ENCODE assay signal across 22 cellular contexts in the genomic region with DNA sequence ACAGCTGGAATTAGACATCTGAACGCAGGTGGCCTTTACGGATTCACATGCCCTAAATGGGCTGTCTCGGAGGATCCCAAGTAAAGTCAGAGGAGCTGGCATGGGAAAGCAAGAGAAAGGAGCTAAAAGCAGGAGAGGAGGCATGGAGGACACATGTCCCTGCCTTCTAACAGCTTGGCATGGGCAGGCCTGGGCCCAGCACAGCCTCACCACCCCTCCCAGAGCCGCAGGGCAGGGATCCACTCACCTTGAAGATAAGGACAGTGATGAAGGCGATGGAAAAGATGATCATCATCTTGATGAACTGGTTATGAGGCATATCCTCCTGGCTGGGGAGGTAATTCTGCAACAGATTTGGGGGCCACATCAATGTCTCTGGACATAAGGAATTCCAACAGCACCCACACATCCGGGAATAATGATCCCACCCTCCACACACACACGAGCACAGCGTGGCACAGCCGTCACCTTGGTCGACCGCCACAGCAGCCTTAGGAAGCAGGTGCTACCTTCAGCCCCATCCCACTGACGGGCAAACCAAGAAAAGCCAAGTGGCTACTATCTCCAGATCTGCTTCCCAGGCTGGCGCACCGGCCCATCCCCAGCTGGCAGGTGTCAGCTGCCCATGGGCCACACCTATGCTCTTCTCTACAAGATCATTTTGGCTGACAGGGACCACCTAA. TPM values are rescaled to one million over a fixed set of nuclear protein-coding genes. Genes with fewer than 3 reads are reported as not detected.
DNase-seq lines count a peak whose midpoint lies in the region; ATAC-seq and TF ChIP-seq lines count a peak whose summit lies in the region.
"Had no signal": no experiment of that assay in that cellular context is flagged by ENCODE, and none has a peak within 500 bp of the region (broad histone marks: within the 10 kb centered on the region; RNA-seq: fewer than 3 reads in every experiment).

No MANE protein-coding gene starts in this region.

- no peaks in the 10 kb centered on the region for H3K36me3 ChIP-seq in psoas muscle (ENCODE audit: insufficient read depth in 1 of 2, low read depth in 1 of 2)

- H3K36me3 Mint-ChIP-seq in activated naive CD4-positive, alpha-beta T cell treated with anti-CD3 and anti-CD28 coated beads, Interleukin-2, amount 10 ng/mL, durations not matched to agents 7 days and 5 days = peaks cover 87% of the 10 kb centered on the region
- H3K36me3 Mint-ChIP-seq in activated B cell treated with CpG ODN at 0.5 μM for 24 hours (ENCODE audit: low read depth) = peaks cover 97% of the 10 kb centered on the region
- peaks cover 99% of the 10 kb centered on the region for H3K36me3 Mint-ChIP-seq in effector memory CD8-positive, alpha-beta T cell (ENCODE audit: insufficient read depth)
- H3K36me3 Mint-ChIP-seq in stimulated activated memory B cell treated with anti-CD40 and anti-IgM and Interleukin-4, amounts not matched to agents 10 μg/mL and 1 μg/mL and 100 μg/mL, for 72 hours = peaks cover 88% of the 10 kb centered on the region

- H3K4me1 ChIP-seq in psoas muscle = no peaks in the 10 kb centered on the region

- no peak overlapping the region for H3K27ac ChIP-seq in psoas muscle
- H3K27ac ChIP-seq: thoracic aorta had no signal

- POLR2A ChIA-PET in activated B cell treated with CpG ODN at 0.5 μM for 24 hours (lab: Charles Lee) = interaction anchor here (0.9 to 17.2 kb wide), 3 partner anchors 15 to 43 kb away, joined by 6 to 662 read pairs (median 7); partner anchors contain the start of gene LAPTM5

- CTCF ChIA-PET in activated naive CD4-positive, alpha-beta T cell treated with anti-CD3 and anti-CD28 coated beads, Interleukin-2, amount 10 ng/mL, durations not matched to agents 7 days and 5 days (lab: Charles Lee) = interaction anchor here (0.6 to 1.8 kb wide), 3 partner anchors 13 to 42 kb away, joined by 3 to 5 read pairs (median 4); no protein-coding TSS in a partner anchor
- CTCF ChIA-PET in activated B cell treated with CpG ODN at 0.5 μM for 24 hours (lab: Charles Lee) = interaction anchor here (1.4 kb wide), 1 partner anchor 43 kb away, joined by 4 read pairs; no protein-coding TSS in a partner anchor

- H3K27me3 Mint-ChIP-seq in activated naive CD4-positive, alpha-beta T cell treated with anti-CD3 and anti-CD28 coated beads, Interleukin-2, amount 10 ng/mL, durations not matched to agents 7 days and 5 days = no peaks in the 10 kb centered on the region
- H3K27me3 Mint-ChIP-seq in activated B cell treated with CpG ODN at 0.5 μM for 24 hours = no peaks in the 10 kb centered on the region
- H3K27me3 Mint-ChIP-seq in effector memory CD8-positive, alpha-beta T cell = no peaks in the 10 kb centered on the region
- no peaks in the 10 kb centered on the region for H3K27me3 Mint-ChIP-seq in stimulated activated memory B cell treated with anti-CD40 and anti-IgM and Interleukin-4, amounts not matched to agents 10 μg/mL and 1 μg/mL and 100 μg/mL, for 72 hours

- no peak overlapping the region for H3K4me3 Mint-ChIP-seq in activated naive CD4-positive, alpha-beta T cell treated with anti-CD3 and anti-CD28 coated beads, Interleukin-2, amount 10 ng/mL, durations not matched to agents 7 days and 5 days
- no peak overlapping the region for H3K4me3 Mint-ChIP-seq in activated B cell treated with CpG ODN at 0.5 μM for 24 hours
- peak overlapping the region; percentile 29 to 35 for H3K4me3 Mint-ChIP-seq in effector memory CD8-positive, alpha-beta T cell
- no peak overlapping the region for H3K4me3 Mint-ChIP-seq in stimulated activated memory B cell treated with anti-CD40 and anti-IgM and Interleukin-4, amounts not matched to agents 10 μg/mL and 1 μg/mL and 100 μg/mL, for 72 hours

- H3K9me3 Mint-ChIP-seq in activated naive CD4-positive, alpha-beta T cell treated with anti-CD3 and anti-CD28 coated beads, Interleukin-2, amount 10 ng/mL, durations not matched to agents 7 days and 5 days = peaks cover 3% of the 10 kb centered on the region
- H3K9me3 Mint-ChIP-seq in activated B cell treated with CpG ODN at 0.5 μM for 24 hours = no peaks in the 10 kb centered on the region
- H3K9me3 Mint-ChIP-seq in effector memory CD8-positive, alpha-beta T cell = no peaks in the 10 kb centered on the region
- no peaks in the 10 kb centered on the region for H3K9me3 Mint-ChIP-seq in stimulated activated memory B cell treated with anti-CD40 and anti-IgM and Interleukin-4, amounts not matched to agents 10 μg/mL and 1 μg/mL and 100 μg/mL, for 72 hours

- DNase-seq in activated naive CD4-positive, alpha-beta T cell treated with anti-CD3 and anti-CD28 coated beads, Interleukin-2, amount 10 ng/mL, durations not matched to agents 7 days and 5 days = no peak
- DNase-seq in activated naive CD4-positive, alpha-beta T cell treated with anti-CD3 and anti-CD28 coated beads, Interleukin-2, amount 50 U/mL, for 16 hours = no peak
- DNase-seq in activated B cell treated with CpG ODN at 0.5 μM for 24 hours = no peak
- no peak for DNase-seq in effector memory CD8-positive, alpha-beta T cell
- DNase-seq in psoas muscle = no peak
- no peak for DNase-seq in GOT3 (lab: John Stamatoyannopoulos, UW)
- DNase-seq: ACHN; activated CD4-positive, alpha-beta T cell treated with anti-CD3 and anti-CD28 coated beads, Interleukin-2, amount 50 U/mL, for 48 hours; aorta; central memory CD4-positive, alpha-beta T cell; COR-L47; left cardiac atrium; midbrain; NCI-H1417 treated with DMSO at 0.1 percent for 48 hours; NCI-H2171; NCI-H748 treated with DMSO at 0.1 percent for 48 hours; SW 1271 had no signal

- no peaks in the 10 kb centered on the region for H3K27me3 ChIP-seq in psoas muscle (ENCODE audit: insufficient read depth in 3 of 3, low read length in 2 of 3)

- H3K4me3 ChIP-seq in psoas muscle = no peak overlapping the region
- H3K4me3 ChIP-seq: thoracic aorta had no signal

- no peak for TF ChIP-seq CTCF in activated B cell treated with CpG ODN at 0.5 μM for 24 hours (IDR thresholded peaks at IDR 0.05)
- no peak for TF ChIP-seq CTCF in psoas muscle (IDR thresholded peaks at IDR 0.05)

- H3K9me3 ChIP-seq in psoas muscle = no peaks in the 10 kb centered on the region
- H3K9me3 ChIP-seq: thoracic aorta had no signal

- WGBS in psoas muscle, 3 donors = 81 to 85% (median 83%) methylated on average over 14 of the region's 14 CpGs

- H3K27ac Mint-ChIP-seq in activated naive CD4-positive, alpha-beta T cell treated with anti-CD3 and anti-CD28 coated beads, Interleukin-2, amount 10 ng/mL, durations not matched to agents 7 days and 5 days = peak overlapping the region; percentile 60
- H3K27ac Mint-ChIP-seq in activated B cell treated with CpG ODN at 0.5 μM for 24 hours = peak overlapping the region; percentile 76
- H3K27ac Mint-ChIP-seq in effector memory CD8-positive, alpha-beta T cell = peak overlapping the region; percentile 88 to 99
- peak overlapping the region; percentile 71 for H3K27ac Mint-ChIP-seq in stimulated activated memory B cell treated with anti-CD40 and anti-IgM and Interleukin-4, amounts not matched to agents 10 μg/mL and 1 μg/mL and 100 μg/mL, for 72 hours

- intact Hi-C loops in activated B cell treated with CpG ODN at 0.5 μM for 24 hours (cut with micrococcal nuclease) = no loop called here
- intact Hi-C loops in psoas muscle (cut with DNase I) = no loop called here

- H3K4me1 Mint-ChIP-seq in activated naive CD4-positive, alpha-beta T cell treated with anti-CD3 and anti-CD28 coated beads, Interleukin-2, amount 10 ng/mL, durations not matched to agents 7 days and 5 days = peaks cover 63% of the 10 kb centered on the region
- peaks cover 71% of the 10 kb centered on the region for H3K4me1 Mint-ChIP-seq in activated B cell treated with CpG ODN at 0.5 μM for 24 hours
- H3K4me1 Mint-ChIP-seq in effector memory CD8-positive, alpha-beta T cell (ENCODE audit: low read depth in 2 of 2) = peaks cover 44 to 50% of the 10 kb centered on the region in 2 donors
- peaks cover 69% of the 10 kb centered on the region for H3K4me1 Mint-ChIP-seq in stimulated activated memory B cell treated with anti-CD40 and anti-IgM and Interleukin-4, amounts not matched to agents 10 μg/mL and 1 μg/mL and 100 μg/mL, for 72 hours

- no peak for ATAC-seq in activated B cell treated with CpG ODN at 0.5 μM for 24 hours (ENCODE audit: low read depth)
- ATAC-seq in effector memory CD8-positive, alpha-beta T cell (replicated peaks) = no peak
- ATAC-seq in stimulated activated memory B cell treated with anti-CD40 and anti-IgM and Interleukin-4, amounts not matched to agents 10 μg/mL and 1 μg/mL and 100 μg/mL, for 72 hours = no peak
- ATAC-seq in psoas muscle = no peak
- no peak for ATAC-seq in HG03378 (IDR thresholded peaks at IDR 0.05; ENCODE audit: unreplicated experiment)
- ATAC-seq: left cardiac atrium, Right ventricle myocardium inferior had no signal

RNA-seq across cellular contexts. Expression of gene MATN1, which starts 14.1 kb away (rescaled TPM):
- total RNA-seq in activated B cell treated with CpG ODN at 0.5 μM for 24 hours (0.93 and 1.2 TPM in 2 replicates), psoas muscle (not detected)
- under 1 TPM; 0.03 to 0.07 (median 0.04) TPM for polyA plus RNA-seq in psoas muscle
- total RNA-seq: left cardiac atrium, renal cortical epithelial cell, Right ventricle myocardium inferior had no signal
- polyA plus RNA-seq: aorta had no signal

RNA-seq across cellular contexts. Expression of gene LAPTM5, which starts 20.1 kb away (rescaled TPM):
- total RNA-seq in activated B cell treated with CpG ODN at 0.5 μM for 24 hours = 726 and 766 TPM in 2 replicates
- 10 to 100 TPM in 3 of 4 donors, 1 to 10 TPM in 1; 8.2 to 14.4 (median 13.7) TPM for total RNA-seq in psoas muscle
- polyA plus RNA-seq in psoas muscle = 10 to 100 TPM in 1 of 3 donors, 1 to 10 TPM in 2; 3.0 to 14.5 (median 4.3) TPM
- total RNA-seq: renal cortical epithelial cell had no signal

Comparison
In these comparisons a context has a peak if more than half of its experiments do, and no peak if none do; other contexts are left out.
1. H3K4me3 Mint-ChIP-seq: peak in effector memory CD8-positive, alpha-beta T cell (2 of 2); none in activated naive CD4-positive, alpha-beta T cell treated with anti-CD3 and anti-CD28 coated beads, Interleukin-2, amount 10 ng/mL, durations not matched to agents 7 days and 5 days (single experiment), activated B cell treated with CpG ODN at 0.5 μM for 24 hours (single experiment) and stimulated activated memory B cell treated with anti-CD40 and anti-IgM and Interleukin-4, amounts not matched to agents 10 μg/mL and 1 μg/mL and 100 μg/mL, for 72 hours (single experiment).
2. RNA of gene LAPTM5, which starts 20.1 kb away (total RNA-seq): 726 to 766 TPM in activated B cell treated with CpG ODN at 0.5 μM for 24 hours; 8.2 to 14.4 TPM in psoas muscle; every median in the first group is over 10 times any median in the second.
3. Peak in every context shown above with its lines, with median percentiles within 50 percentile points of each other: H3K27ac Mint-ChIP-seq.